Comparison of ENCODE assay signal across 18 cellular contexts in genomic region chr6:162560891-162561290, GRCh38.
"Had no signal": no experiment of that assay in that cellular context is flagged by ENCODE, and none has a peak within 500 bp of the region (broad histone marks: within the 10 kb centered on the region; RNA-seq: fewer than 3 reads in every experiment).

No MANE protein-coding gene starts in this region.

- DNase-seq: cortex of kidney; hypothalamus; left lung; mesenchymal stem cell; mucosa of descending colon; naive B cell; occipital lobe; ovary; posterior cingulate gyrus; psoas muscle; right cardiac atrium; sigmoid colon; stimulated activated CD4-positive, alpha-beta T cell treated with anti-CD3 and anti-CD28 coated beads, Interleukin-2, amount 100 ng/mL, for 24 hours; stimulated activated CD4-positive, alpha-beta T cell treated with anti-CD3 and anti-CD28 coated beads, Interleukin-4, amount 100 ng/mL, for 24 hours; stimulated activated naive CD4-positive, alpha-beta T cell treated with Interleukin-2 at 50 U/mL for 16 hours; stomach; thyroid gland; trophoblast cell had no signal
